In the genomic region with DNA sequence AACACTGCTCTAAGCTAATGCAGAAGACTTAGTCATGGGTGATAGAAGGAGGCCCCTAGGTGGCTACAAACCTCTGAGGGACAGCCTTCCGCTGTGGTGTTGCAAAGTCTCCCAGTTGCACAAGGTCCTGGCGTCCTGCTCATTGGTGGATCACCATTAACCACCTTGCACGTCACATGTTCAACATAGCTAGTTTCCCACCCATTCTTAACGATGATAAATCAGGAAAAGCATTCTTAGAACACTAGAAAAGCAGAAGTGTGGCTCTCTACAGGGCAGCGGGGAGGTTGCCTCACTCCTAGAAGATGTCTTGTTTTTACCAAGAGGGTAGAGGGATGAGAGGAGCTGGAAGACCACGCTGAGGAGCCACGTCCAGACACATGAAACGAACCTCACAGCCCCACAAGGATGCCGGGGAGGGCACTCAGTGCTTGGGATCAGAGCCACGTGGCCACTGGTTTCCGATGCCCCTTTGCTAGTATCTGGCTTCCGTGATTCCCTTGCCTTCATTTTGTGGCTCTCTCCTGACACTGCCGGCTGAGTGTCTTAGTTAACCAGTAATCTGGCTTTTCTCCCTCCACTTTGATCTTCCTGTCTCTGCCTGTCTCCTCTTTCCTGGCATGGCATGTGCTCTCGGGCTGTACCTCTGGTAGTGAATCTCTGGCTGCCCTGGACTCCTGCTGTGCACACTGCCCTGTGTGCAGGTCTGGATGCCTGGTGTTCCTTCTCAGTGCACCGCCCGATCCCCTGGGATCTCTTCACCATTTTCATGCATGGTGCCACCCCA, we compare ENCODE assay signal across 1 cellular context.
A peak's percentile ranks its signal among the peaks of the same experiment; 100 is the strongest.
TF ChIP-seq lines count a peak whose summit lies in the region.

No MANE protein-coding gene starts in this region.

TF ChIP-seq in HepG2, 621 proteins besides CTCF, POLR2A, EP300 and RAD21 (continued from another document):
- TF ChIP-seq GFI1 (CRISPR knock-in tag; IDR thresholded peaks at IDR 0.05; ENCODE audit: borderline replicate concordance), result no peak
- TF ChIP-seq, protein P1, sequence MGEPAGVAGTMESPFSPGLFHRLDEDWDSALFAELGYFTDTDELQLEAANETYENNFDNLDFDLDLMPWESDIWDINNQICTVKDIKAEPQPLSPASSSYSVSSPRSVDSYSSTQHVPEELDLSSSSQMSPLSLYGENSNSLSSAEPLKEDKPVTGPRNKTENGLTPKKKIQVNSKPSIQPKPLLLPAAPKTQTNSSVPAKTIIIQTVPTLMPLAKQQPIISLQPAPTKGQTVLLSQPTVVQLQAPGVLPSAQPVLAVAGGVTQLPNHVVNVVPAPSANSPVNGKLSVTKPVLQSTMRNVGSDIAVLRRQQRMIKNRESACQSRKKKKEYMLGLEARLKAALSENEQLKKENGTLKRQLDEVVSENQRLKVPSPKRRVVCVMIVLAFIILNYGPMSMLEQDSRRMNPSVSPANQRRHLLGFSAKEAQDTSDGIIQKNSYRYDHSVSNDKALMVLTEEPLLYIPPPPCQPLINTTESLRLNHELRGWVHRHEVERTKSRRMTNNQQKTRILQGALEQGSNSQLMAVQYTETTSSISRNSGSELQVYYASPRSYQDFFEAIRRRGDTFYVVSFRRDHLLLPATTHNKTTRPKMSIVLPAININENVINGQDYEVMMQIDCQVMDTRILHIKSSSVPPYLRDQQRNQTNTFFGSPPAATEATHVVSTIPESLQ (CRISPR knock-in tag; conservative IDR thresholded peaks at IDR 0.05), result 0 out of 2 replicates have a peak, but pooled peaks have one; percentile 59
- TF ChIP-seq SNAPC4 (CRISPR knock-in tag; IDR thresholded peaks at IDR 0.05), result peak; percentile 52; the same call in 1 of the 2 replicates
- no peak for TF ChIP-seq ZNF326 (CRISPR knock-in tag; IDR thresholded peaks at IDR 0.05; ENCODE audit: borderline replicate concordance)
- peak; percentile 99 for TF ChIP-seq ZFP37 (CRISPR knock-in tag; IDR thresholded peaks at IDR 0.05; ENCODE audit: borderline replicate concordance)
- TF ChIP-seq ETV5 (CRISPR knock-in tag; IDR thresholded peaks at IDR 0.05; ENCODE audit: borderline replicate concordance), result peak; percentile 80
- TF ChIP-seq MTA3 (CRISPR knock-in tag; IDR thresholded peaks at IDR 0.05), result no peak
- TF ChIP-seq PHF5A (CRISPR knock-in tag; IDR thresholded peaks at IDR 0.05; ENCODE audit: low read depth, unreplicated experiment), result no peak
- TF ChIP-seq MEIS1 (CRISPR knock-in tag; IDR thresholded peaks at IDR 0.05; ENCODE audit: borderline replicate concordance), result peak; percentile 47; the same call in 1 of the 2 replicates
- TF ChIP-seq TCF7L2 (IDR thresholded peaks at IDR 0.05; ENCODE audit: low read depth, low read length), result peak; percentile 38; the same call in 1 of the 2 replicates
- no peak for TF ChIP-seq SKI (IDR thresholded peaks at IDR 0.05; ENCODE audit: partially characterized antibody)
- peak; percentile 88 for TF ChIP-seq MYC (CRISPR knock-in tag; IDR thresholded peaks at IDR 0.05; ENCODE audit: borderline replicate concordance)
- TF ChIP-seq ELF3 (CRISPR knock-in tag; IDR thresholded peaks at IDR 0.05), result peak; percentile 86
- TF ChIP-seq MLX (CRISPR knock-in tag; IDR thresholded peaks at IDR 0.05), result peak; percentile 77; the same call in 1 of the 2 replicates
- TF ChIP-seq, protein P2, sequence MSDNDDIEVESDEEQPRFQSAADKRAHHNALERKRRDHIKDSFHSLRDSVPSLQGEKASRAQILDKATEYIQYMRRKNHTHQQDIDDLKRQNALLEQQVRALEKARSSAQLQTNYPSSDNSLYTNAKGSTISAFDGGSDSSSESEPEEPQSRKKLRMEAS (IDR thresholded peaks at IDR 0.05), result peak; percentile 98
- TF ChIP-seq ZNF589 (CRISPR knock-in tag; conservative IDR thresholded peaks at IDR 0.05), result peak; percentile 88
- peak; percentile 83; the same call in 1 of the 2 replicates for TF ChIP-seq FOXC1 (CRISPR knock-in tag; IDR thresholded peaks at IDR 0.05; ENCODE audit: borderline replicate concordance)
- TF ChIP-seq ZNF460 (CRISPR knock-in tag; IDR thresholded peaks at IDR 0.05; ENCODE audit: borderline replicate concordance), result no peak
- peak; percentile 44; the same call in 1 of the 2 replicates for TF ChIP-seq MNT (IDR thresholded peaks at IDR 0.05)
- peak; percentile 17; the same call in 1 of the 2 replicates for TF ChIP-seq ZNF124 (CRISPR knock-in tag; IDR thresholded peaks at IDR 0.05)
- TF ChIP-seq, protein P3, sequence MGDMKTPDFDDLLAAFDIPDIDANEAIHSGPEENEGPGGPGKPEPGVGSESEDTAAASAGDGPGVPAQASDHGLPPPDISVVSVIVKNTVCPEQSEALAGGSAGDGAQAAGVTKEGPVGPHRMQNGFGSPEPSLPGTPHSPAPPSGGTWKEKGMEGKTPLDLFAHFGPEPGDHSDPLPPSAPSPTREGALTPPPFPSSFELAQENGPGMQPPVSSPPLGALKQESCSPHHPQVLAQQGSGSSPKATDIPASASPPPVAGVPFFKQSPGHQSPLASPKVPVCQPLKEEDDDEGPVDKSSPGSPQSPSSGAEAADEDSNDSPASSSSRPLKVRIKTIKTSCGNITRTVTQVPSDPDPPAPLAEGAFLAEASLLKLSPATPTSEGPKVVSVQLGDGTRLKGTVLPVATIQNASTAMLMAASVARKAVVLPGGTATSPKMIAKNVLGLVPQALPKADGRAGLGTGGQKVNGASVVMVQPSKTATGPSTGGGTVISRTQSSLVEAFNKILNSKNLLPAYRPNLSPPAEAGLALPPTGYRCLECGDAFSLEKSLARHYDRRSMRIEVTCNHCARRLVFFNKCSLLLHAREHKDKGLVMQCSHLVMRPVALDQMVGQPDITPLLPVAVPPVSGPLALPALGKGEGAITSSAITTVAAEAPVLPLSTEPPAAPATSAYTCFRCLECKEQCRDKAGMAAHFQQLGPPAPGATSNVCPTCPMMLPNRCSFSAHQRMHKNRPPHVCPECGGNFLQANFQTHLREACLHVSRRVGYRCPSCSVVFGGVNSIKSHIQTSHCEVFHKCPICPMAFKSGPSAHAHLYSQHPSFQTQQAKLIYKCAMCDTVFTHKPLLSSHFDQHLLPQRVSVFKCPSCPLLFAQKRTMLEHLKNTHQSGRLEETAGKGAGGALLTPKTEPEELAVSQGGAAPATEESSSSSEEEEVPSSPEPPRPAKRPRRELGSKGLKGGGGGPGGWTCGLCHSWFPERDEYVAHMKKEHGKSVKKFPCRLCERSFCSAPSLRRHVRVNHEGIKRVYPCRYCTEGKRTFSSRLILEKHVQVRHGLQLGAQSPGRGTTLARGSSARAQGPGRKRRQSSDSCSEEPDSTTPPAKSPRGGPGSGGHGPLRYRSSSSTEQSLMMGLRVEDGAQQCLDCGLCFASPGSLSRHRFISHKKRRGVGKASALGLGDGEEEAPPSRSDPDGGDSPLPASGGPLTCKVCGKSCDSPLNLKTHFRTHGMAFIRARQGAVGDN (CRISPR knock-in tag; IDR thresholded peaks at IDR 0.05), result peak; percentile 100
- no peak for TF ChIP-seq KIAA2018 (CRISPR knock-in tag; IDR thresholded peaks at IDR 0.05; ENCODE audit: borderline replicate concordance)
- peak; percentile 94; the same call in 1 of the 2 replicates for TF ChIP-seq ZNF788 (CRISPR knock-in tag; IDR thresholded peaks at IDR 0.05; ENCODE audit: borderline replicate concordance)
